Comparison of ENCODE assay signal across 9 cellular contexts in the genomic region with DNA sequence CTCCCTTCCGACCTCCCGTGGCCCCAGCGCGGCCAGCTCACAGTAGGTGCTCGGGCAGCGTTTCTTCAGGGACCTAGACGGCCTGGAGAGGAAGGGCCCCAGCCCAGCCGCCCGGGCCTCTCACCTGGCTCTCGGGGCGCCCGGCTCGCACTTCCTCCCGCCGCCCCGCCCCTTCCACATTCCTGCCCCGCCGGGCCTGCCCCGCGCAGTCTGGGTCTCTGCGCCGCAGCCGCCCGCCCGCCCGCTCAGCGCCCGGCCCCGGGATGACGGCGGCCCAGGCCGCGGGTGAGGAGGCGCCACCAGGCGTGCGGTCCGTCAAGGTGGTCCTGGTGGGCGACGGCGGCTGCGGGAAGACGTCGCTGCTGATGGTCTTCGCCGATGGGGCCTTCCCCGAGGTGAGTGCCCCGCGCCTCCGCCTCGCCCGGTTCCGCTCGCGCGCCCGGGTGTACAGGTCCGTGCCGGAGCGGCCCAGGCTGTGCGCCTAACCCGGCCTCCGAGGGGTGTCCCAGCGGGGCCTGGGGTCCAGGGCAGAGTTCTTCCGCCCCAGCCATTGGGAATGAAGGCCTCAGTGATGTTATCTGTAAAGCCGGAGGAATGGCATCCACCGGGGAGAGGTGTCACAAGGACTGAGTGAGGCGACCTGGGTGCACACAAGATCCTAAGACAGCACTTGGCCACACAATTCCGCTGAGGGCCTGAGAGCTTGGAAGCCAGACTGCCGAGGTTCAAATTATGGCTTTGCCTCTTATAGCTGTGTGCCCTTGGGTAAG. TPM values are rescaled to one million over a fixed set of nuclear protein-coding genes. Genes with fewer than 3 reads are reported as not detected.
DNase-seq lines count a peak whose midpoint lies in the region; ATAC-seq and TF ChIP-seq lines count a peak whose summit lies in the region.
"Had no signal": no experiment of that assay in that cellular context is flagged by ENCODE, and none has a peak within 500 bp of the region (broad histone marks: within the 10 kb centered on the region; RNA-seq: fewer than 3 reads in every experiment).

A gene with protein sequence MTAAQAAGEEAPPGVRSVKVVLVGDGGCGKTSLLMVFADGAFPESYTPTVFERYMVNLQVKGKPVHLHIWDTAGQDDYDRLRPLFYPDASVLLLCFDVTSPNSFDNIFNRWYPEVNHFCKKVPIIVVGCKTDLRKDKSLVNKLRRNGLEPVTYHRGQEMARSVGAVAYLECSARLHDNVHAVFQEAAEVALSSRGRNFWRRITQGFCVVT (plus strand): TSS at position 208 of the 770 bp plus-strand sequence. CDS start 56 bp downstream, at position 264.

- TF ChIP-seq CTCF in HCT116 (IDR thresholded peaks at IDR 0.05 in 2 of 3, conservative IDR thresholded peaks at IDR 0.05 in 1 of 3; ENCODE audit: borderline replicate concordance in 1 of 3, insufficient read depth in 1 of 3, low read depth in 2 of 3, low read length in 2 of 3) = no peak
- no peak for TF ChIP-seq CTCF in fibroblast of mammary gland (conservative IDR thresholded peaks at IDR 0.05; ENCODE audit: control insufficient read depth, insufficient read depth, low read depth, low read length)
- TF ChIP-seq CTCF in neural progenitor cell (IDR thresholded peaks at IDR 0.05) = no peak

- CTCF ChIA-PET in HCT116 (lab: Charles Lee) = interaction anchor here (3.5 kb wide), 1 partner anchor 260 kb away, joined by 16 read pairs; no protein-coding TSS in a partner anchor

- peaks cover 26% of the 10 kb centered on the region for H3F3A ChIP-seq in neural progenitor cell (ENCODE audit: low read depth)

- H3K4me2 ChIP-seq in HCT116 (ENCODE audit: low read length) (peak within 1 kb of the TSS; percentile 99), neural progenitor cell (peak within 1 kb of the TSS; percentile 90), Karpas-422 (ENCODE audit: low read depth, low read length, poor library complexity, severe bottlenecking) (no peak within 1 kb of the TSS)

- H3K36me3 ChIP-seq in HCT116 (ENCODE audit: control insufficient read depth in 1 of 2, insufficient read depth in 2 of 2, low read length in 2 of 2) (no peaks in the 10 kb centered on the region), neural progenitor cell (no peaks in the 10 kb centered on the region), Karpas-422 (ENCODE audit: insufficient read depth, low read length) (no peaks in the 10 kb centered on the region)

- peak within 1 kb of the TSS; percentile 89 for H3K9ac ChIP-seq in HCT116 (ENCODE audit: low read length)
- H3K9ac ChIP-seq in neural progenitor cell = no peak within 1 kb of the TSS
- H3K9ac ChIP-seq in Karpas-422 (ENCODE audit: low read length) = no peak within 1 kb of the TSS

- DNase-seq in HCT116 (ENCODE audit: low read depth, low spot score) (no peak), fibroblast of mammary gland (ENCODE audit: low read depth) (no peak), neural progenitor cell (ENCODE audit: low spot score) (peak; percentile 82), H4 (ENCODE audit: low spot score) (no peak), Karpas-422 (no peak)
- peak; percentile 45 for DNase-seq in activated T-cell treated with anti-CD3 and anti-CD28 coated beads, Interleukin-2, amount 50 U/mL, for 1 hour

- H3K79me2 ChIP-seq in HCT116 (ENCODE audit: insufficient read depth, low read length) (peaks cover 39% of the 10 kb centered on the region), neural progenitor cell (ENCODE audit: low read depth) (no peaks in the 10 kb centered on the region), Karpas-422 (ENCODE audit: low read length) (no peaks in the 10 kb centered on the region)

- no peaks in the 10 kb centered on the region for H3K9me3 Mint-ChIP-seq in neural progenitor cell

- POLR2A ChIA-PET in HCT116 (lab: Charles Lee) = interaction anchor here (0.6 to 1.8 kb wide), 2 partner anchors 27 to 183 kb away, joined by 5 read pairs; no protein-coding TSS in a partner anchor

- no peaks in the 10 kb centered on the region for H3K9me3 ChIP-seq in HCT116 (ENCODE audit: control insufficient read depth in 1 of 2, insufficient read depth in 1 of 2, low read depth in 1 of 2, low read length in 2 of 2)
- no peaks in the 10 kb centered on the region for H3K9me3 ChIP-seq in neural progenitor cell (ENCODE audit: low read depth)
- H3K9me3 ChIP-seq in Karpas-422 (ENCODE audit: low read length) = no peaks in the 10 kb centered on the region

- peaks cover 26% of the 10 kb centered on the region for H3K4me1 Mint-ChIP-seq in neural progenitor cell

- H3K4me3 ChIP-seq in HCT116 (replicated peaks in 1 of 2; ENCODE audit: low read depth in 1 of 2, low read length in 2 of 2) = peak within 1 kb of the TSS; percentile 77 to 81
- H3K4me3 ChIP-seq in fibroblast of mammary gland (ENCODE audit: control insufficient read depth, low read depth, low read length) = peak within 1 kb of the TSS; percentile 53
- peak within 1 kb of the TSS; percentile 56 for H3K4me3 ChIP-seq in neural progenitor cell
- no peak within 1 kb of the TSS for H3K4me3 ChIP-seq in Karpas-422 (ENCODE audit: low read length)

- peaks cover 2% of the 10 kb centered on the region for H3K27me3 Mint-ChIP-seq in neural progenitor cell (ENCODE audit: insufficient read depth, low read depth)

- peaks cover 33 to 73% of the 10 kb centered on the region in 2 experiments for H3K4me1 ChIP-seq in HCT116 (ENCODE audit: control insufficient read depth in 1 of 2, insufficient read depth in 2 of 2, low read length in 2 of 2)
- peaks cover 12% of the 10 kb centered on the region for H3K4me1 ChIP-seq in neural progenitor cell
- H3K4me1 ChIP-seq in Karpas-422 (ENCODE audit: low read length) = no peaks in the 10 kb centered on the region

- H3K27me3 ChIP-seq in HCT116 (ENCODE audit: insufficient read depth, low read length) = no peaks in the 10 kb centered on the region
- H3K27me3 ChIP-seq in neural progenitor cell = peaks cover 23% of the 10 kb centered on the region
- no peaks in the 10 kb centered on the region for H3K27me3 ChIP-seq in Karpas-422 (ENCODE audit: low read length)

- TF ChIP-seq RAD21 in HCT116 (IDR thresholded peaks at IDR 0.05; ENCODE audit: low read depth) = no peak

- no TSS peak for BruUV-seq in HCT116 (replicated peaks; lab: Mats Ljungman, UMichigan)

- intact Hi-C loops in HCT116 (cut with micrococcal nuclease) = loop anchor here (10.0 kb wide), 1 partner anchor 188 kb away; no protein-coding TSS in a partner anchor

- peak within 1 kb of the TSS; percentile 43 for H2AFZ ChIP-seq in HCT116 (ENCODE audit: low read depth, low read length, poor library complexity, severe bottlenecking)
- peak within 1 kb of the TSS; percentile 94 for H2AFZ ChIP-seq in neural progenitor cell (replicated peaks)
- no peak within 1 kb of the TSS for H2AFZ ChIP-seq in Karpas-422 (ENCODE audit: low read length)

- no peaks in the 10 kb centered on the region for H3K9me2 ChIP-seq in HCT116 (ENCODE audit: insufficient read depth)
- no peaks in the 10 kb centered on the region for H3K9me2 ChIP-seq in Karpas-422 (replicated peaks; ENCODE audit: insufficient read depth, low read length)

- peak within 1 kb of the TSS; percentile 82 for H3K27ac ChIP-seq in HCT116 (ENCODE audit: low read depth, low read length)
- no peak within 1 kb of the TSS for H3K27ac ChIP-seq in neural progenitor cell
- H3K27ac ChIP-seq in Karpas-422 (ENCODE audit: low read length) = no peak within 1 kb of the TSS

- H4K20me1 ChIP-seq in HCT116 (ENCODE audit: insufficient read depth) (no peaks in the 10 kb centered on the region), neural progenitor cell (ENCODE audit: low read depth) (no peaks in the 10 kb centered on the region), Karpas-422 (ENCODE audit: insufficient read depth, low read depth, low read length) (no peaks in the 10 kb centered on the region)

- RAD21 ChIA-PET in HCT116 (lab: Charles Lee; ENCODE audit: low non-redundant PET in 1 of 2, low total read pairs in 2 of 2, uncharacterized antibody in 2 of 2, unreplicated experiment in 2 of 2) = interaction anchor here in 1 of 2 experiments (0.5 kb wide), 1 partner anchor 246 kb away, joined by 4 read pairs; the partner anchor contains the start of gene SSH3

- ATAC-seq in HCT116 (peak; percentile 73), GM21786 (IDR thresholded peaks at IDR 0.05; ENCODE audit: unreplicated experiment) (no peak), HG03280 (IDR thresholded peaks at IDR 0.05; ENCODE audit: unreplicated experiment) (no peak)

- peak within 1 kb of the TSS; percentile 28 for H3K27ac Mint-ChIP-seq in neural progenitor cell

- H3K36me3 Mint-ChIP-seq in neural progenitor cell = no peaks in the 10 kb centered on the region

- peak within 1 kb of the TSS; percentile 46 for H3K4me3 Mint-ChIP-seq in neural progenitor cell

- TF ChIP-seq POLR2A in HCT116 (IDR thresholded peaks at IDR 0.05; ENCODE audit: borderline replicate concordance, extremely low read depth, insufficient read depth, insufficient read length) = peak; percentile 35

TF ChIP-seq in HCT116, 20 proteins besides CTCF, POLR2A, EP300 and RAD21:
- no peak for TF ChIP-seq SRF (IDR thresholded peaks at IDR 0.05; ENCODE audit: low read depth)
- TF ChIP-seq ZFX (IDR thresholded peaks at IDR 0.05) = peak; percentile 95
- peak; percentile 75 for TF ChIP-seq POLR2AphosphoS5 (IDR thresholded peaks at IDR 0.05; ENCODE audit: low read depth, low read length)

RNA-seq across cellular contexts. Expression of the gene that starts here (rescaled TPM):
- total RNA-seq in HCT116 (2021; ENCODE audit: unreplicated experiment) = 42.0 TPM
- polyA plus RNA-seq in HCT116 (2012) = 49.9 and 56.0 TPM in 2 replicates
- total RNA-seq in neural progenitor cell (ENCODE audit: low replicate concordance) = 6.6 and 10.0 TPM in 2 replicates
- total RNA-seq in H4 (2014; rRNA removed; shearing (Covaris generic)) = not detected in 2 replicates
- total RNA-seq in Karpas-422 (2014; rRNA removed; shearing (Covaris generic); ENCODE audit: low replicate concordance) = not detected in 2 replicates
- total RNA-seq: SK-MEL-5 had no signal

Comparison
In these comparisons a context has a peak if more than half of its experiments do, and no peak if none do; other contexts are left out.
1. DNase-seq: peak in activated T-cell treated with anti-CD3 and anti-CD28 coated beads, Interleukin-2, amount 50 U/mL, for 1 hour (single experiment) and neural progenitor cell (single experiment); none in HCT116 (single experiment), fibroblast of mammary gland (single experiment), H4 (single experiment) and Karpas-422 (single experiment).